ENCODE assay signal across 22 cellular contexts in genomic region chr11:66274219-66274618, GRCh38. TPM values are rescaled to one million over a fixed set of nuclear protein-coding genes. Genes with fewer than 3 reads are reported as not detected.
DNase-seq lines count a peak whose midpoint lies in the region; ATAC-seq, FAIRE-seq and TF ChIP-seq lines count a peak whose summit lies in the region.
"Had no signal": no experiment of that assay in that cellular context is flagged by ENCODE, and none has a peak within 500 bp of the region (broad histone marks: within the 10 kb centered on the region; RNA-seq: fewer than 3 reads in every experiment).

No MANE protein-coding gene starts in this region.

- intact Hi-C loops in natural killer cell (cut with micrococcal nuclease) (no loop called here), K562 (cut with micrococcal nuclease) (no loop called here)
- intact Hi-C loops in activated CD4-positive, alpha-beta T cell treated with anti-CD3 and anti-CD28 coated beads for 36 hours (cut with DNase I, micrococcal nuclease): no loop called here

- H3K27me3 Mint-ChIP-seq in natural killer cell (ENCODE audit: low read depth in 2 of 2) (no peaks in the 10 kb centered on the region), immature natural killer cell (ENCODE audit: low read depth in 3 of 3) (peaks cover 11 to 21% (median 11%) of the 10 kb centered on the region in 3 donors)
- peaks cover 0 to 2% of the 10 kb centered on the region in 2 donors for H3K27me3 Mint-ChIP-seq in natural killer cell treated with Interleukin-12 subunit alpha and Interleukin-12 subunit beta and Interleukin-15 and Interleukin-18, amount 100 ng/mL, for 72 hours
- H3K27me3 Mint-ChIP-seq in activated CD4-positive, alpha-beta T cell treated with anti-CD3 and anti-CD28 coated beads for 36 hours: no peaks in the 10 kb centered on the region

- no peak overlapping the region for H3K9ac ChIP-seq in K562 (ENCODE audit: insufficient read depth in 1 of 2, low read depth in 2 of 2, low read length in 2 of 2)

- no peak overlapping the region for H2AFZ ChIP-seq in K562 (ENCODE audit: low read depth, low read length)

- H3K4me3 Mint-ChIP-seq in natural killer cell: peak overlapping the region; percentile 69
- no peak overlapping the region for H3K4me3 Mint-ChIP-seq in natural killer cell treated with Interleukin-12 subunit alpha and Interleukin-12 subunit beta and Interleukin-15 and Interleukin-18, amount 100 ng/mL, for 72 hours
- H3K4me3 Mint-ChIP-seq in immature natural killer cell: peak overlapping the region in 4 of 5 donors; percentile 15 to 67 (median 49)
- H3K4me3 Mint-ChIP-seq in activated CD4-positive, alpha-beta T cell treated with anti-CD3 and anti-CD28 coated beads for 36 hours: no peak overlapping the region
- H3K4me3 Mint-ChIP-seq: CD8-positive, alpha-beta T cell; HFFc6 had no signal

- no peaks in the 10 kb centered on the region for H3K27me3 ChIP-seq in K562 (ENCODE audit: control insufficient read depth in 2 of 2, insufficient read depth in 2 of 2, low read length in 2 of 2)
- H3K27me3 ChIP-seq: BE2C had no signal

- ATAC-seq in natural killer cell (no peak), K562 (no peak)
- ATAC-seq in natural killer cell treated with Interleukin-12 subunit alpha and Interleukin-12 subunit beta and Interleukin-15 and Interleukin-18, amount 100 ng/mL, for 72 hours: no peak
- ATAC-seq in activated CD4-positive, alpha-beta T cell treated with anti-CD3 and anti-CD28 coated beads for 36 hours: no peak
- ATAC-seq: CD8-positive, alpha-beta T cell had no signal

- no peak overlapping the region for H3K4me2 ChIP-seq in K562 (ENCODE audit: insufficient read depth, low read length)

- H3K27ac ChIP-seq in K562 (ENCODE audit: extremely low read depth, low read depth, low read length): no peak overlapping the region
- H3K27ac ChIP-seq: C4-2B had no signal

- no peak for FAIRE-seq in K562 (lab: Jason Lieb, UNC)
- FAIRE-seq: A204.1, D721Med, GM12892, GM19239 had no signal

- CTCF ChIA-PET in K562 (lab: Yijun Ruan, JAX; ENCODE audit: low intra/inter-chr PET ratio): no interaction called here
- CTCF ChIA-PET in activated CD4-positive, alpha-beta T cell treated with anti-CD3 and anti-CD28 coated beads for 36 hours (lab: Charles Lee): no interaction called here

- TF ChIP-seq CTCF in natural killer cell (IDR thresholded peaks at IDR 0.05) (no peak), K562 (IDR thresholded peaks at IDR 0.05 in 2 of 3, conservative IDR thresholded peaks at IDR 0.05 in 1 of 3; ENCODE audit: insufficient read depth in 2 of 3, low read depth in 1 of 3, low read length in 3 of 3) (no peak)

- H3K4me1 Mint-ChIP-seq in natural killer cell: peaks cover 48 to 75% of the 10 kb centered on the region in 2 donors
- peaks cover 40 to 64% of the 10 kb centered on the region in 2 donors for H3K4me1 Mint-ChIP-seq in natural killer cell treated with Interleukin-12 subunit alpha and Interleukin-12 subunit beta and Interleukin-15 and Interleukin-18, amount 100 ng/mL, for 72 hours (ENCODE audit: low read depth in 2 of 2)
- peaks cover 66 to 75% of the 10 kb centered on the region in 2 donors for H3K4me1 Mint-ChIP-seq in immature natural killer cell
- H3K4me1 Mint-ChIP-seq in activated CD4-positive, alpha-beta T cell treated with anti-CD3 and anti-CD28 coated beads for 36 hours: peaks cover 23% of the 10 kb centered on the region

- H3K4me3 ChIP-seq in K562: no peak overlapping the region

- BruUV-seq in K562 (replicated peaks; lab: Mats Ljungman, UMichigan): no TSS peak

- POLR2A ChIA-PET in K562 (lab: Yijun Ruan, JAX): no interaction called here
- POLR2A ChIA-PET in activated CD4-positive, alpha-beta T cell treated with anti-CD3 and anti-CD28 coated beads for 36 hours (lab: Charles Lee): interaction anchor here (0.9 kb wide), 1 partner anchor 166 kb away, joined by 4 read pairs; no protein-coding TSS in a partner anchor

- peaks cover 6% of the 10 kb centered on the region; the same call in 1 of the 2 replicates for H4K20me1 ChIP-seq in K562 (replicated peaks; ENCODE audit: control insufficient read depth, insufficient read depth, low read length)

- peaks cover 5 to 22% of the 10 kb centered on the region in 2 experiments; a peak in 4 of 5 replicates for H3K4me1 ChIP-seq in K562 (replicated peaks in 1 of 2; ENCODE audit: control insufficient read depth in 2 of 2, insufficient read depth in 2 of 2, low read length in 2 of 2)

- in situ Hi-C loops in K562 (cut with MboI): no loop called here

- H3K27ac Mint-ChIP-seq in natural killer cell: no peak overlapping the region
- peak overlapping the region in 1 of 2 donors; percentile 5 for H3K27ac Mint-ChIP-seq in natural killer cell treated with Interleukin-12 subunit alpha and Interleukin-12 subunit beta and Interleukin-15 and Interleukin-18, amount 100 ng/mL, for 72 hours
- peak overlapping the region in 4 of 6 donors; percentile 9 to 54 (median 40) for H3K27ac Mint-ChIP-seq in immature natural killer cell
- no peak overlapping the region for H3K27ac Mint-ChIP-seq in activated CD4-positive, alpha-beta T cell treated with anti-CD3 and anti-CD28 coated beads for 36 hours
- H3K27ac Mint-ChIP-seq: CD8-positive, alpha-beta T cell; HFFc6 had no signal

- H3K36me3 ChIP-seq in K562 (ENCODE audit: control insufficient read depth, insufficient read depth, low read length): peaks cover 64% of the 10 kb centered on the region

- no peaks in the 10 kb centered on the region for H3K9me3 ChIP-seq in K562 (replicated peaks; ENCODE audit: control insufficient read depth, insufficient read depth, low read depth, low read length)
- H3K9me3 ChIP-seq: BE2C had no signal

- no peak for TF ChIP-seq RAD21 in K562 (CRISPR knock-in tag; conservative IDR thresholded peaks at IDR 0.05 in 1 of 2, IDR thresholded peaks at IDR 0.05 in 1 of 2)

- H3K9me1 ChIP-seq in K562 (ENCODE audit: control insufficient read depth, insufficient read depth, low read length): no peaks in the 10 kb centered on the region

- DNase-seq in natural killer cell (no peak), K562 (ENCODE audit: extremely low read depth in 1 of 4, low spot score in 3 of 4) (no peak), immature natural killer cell (no peak), HuH-7.5 (ENCODE audit: low spot score) (no peak), retina (no peak), DMS153 (lab: John Stamatoyannopoulos, UW) (no peak)
- DNase-seq in natural killer cell treated with Interleukin-12 subunit alpha and Interleukin-12 subunit beta and Interleukin-15 and Interleukin-18, amount 100 ng/mL, for 72 hours (ENCODE audit: low spot score): no peak
- DNase-seq in activated CD4-positive, alpha-beta T cell treated with anti-CD3 and anti-CD28 coated beads for 36 hours: no peak
- DNase-seq: BE2C; CD8-positive, alpha-beta T cell; COR-L47; DND-41; GDM1; HCEC 1CT; HFFc6 had no signal

- TF ChIP-seq POLR2A in K562 (conservative IDR thresholded peaks at IDR 0.05): no peak

- H3K9me3 Mint-ChIP-seq in natural killer cell: no peaks in the 10 kb centered on the region
- H3K9me3 Mint-ChIP-seq in natural killer cell treated with Interleukin-12 subunit alpha and Interleukin-12 subunit beta and Interleukin-15 and Interleukin-18, amount 100 ng/mL, for 72 hours: no peaks in the 10 kb centered on the region
- no peaks in the 10 kb centered on the region for H3K9me3 Mint-ChIP-seq in immature natural killer cell
- no peaks in the 10 kb centered on the region for H3K9me3 Mint-ChIP-seq in activated CD4-positive, alpha-beta T cell treated with anti-CD3 and anti-CD28 coated beads for 36 hours (ENCODE audit: low read depth)
- H3K9me3 Mint-ChIP-seq: CD8-positive, alpha-beta T cell; HFFc6 had no signal

- 17% methylated on average over 1 of the region's 1 CpG for WGBS in K562 (ENCODE audit: insufficient coverage, low coverage, missing lambda C conversion rate)

- H3K79me2 ChIP-seq in K562 (ENCODE audit: control insufficient read depth, insufficient read depth, low read length): peaks cover 21% of the 10 kb centered on the region

- TF ChIP-seq EP300 in K562 (IDR thresholded peaks at IDR 0.05; ENCODE audit: low read length): no peak

- H3K36me3 Mint-ChIP-seq in natural killer cell: peaks cover 14% of the 10 kb centered on the region
- H3K36me3 Mint-ChIP-seq in natural killer cell treated with Interleukin-12 subunit alpha and Interleukin-12 subunit beta and Interleukin-15 and Interleukin-18, amount 100 ng/mL, for 72 hours: peaks cover 21% of the 10 kb centered on the region
- peaks cover 25 to 46% (median 27%) of the 10 kb centered on the region in 3 donors for H3K36me3 Mint-ChIP-seq in immature natural killer cell
- peaks cover 37% of the 10 kb centered on the region for H3K36me3 Mint-ChIP-seq in activated CD4-positive, alpha-beta T cell treated with anti-CD3 and anti-CD28 coated beads for 36 hours (ENCODE audit: low read depth)

RNA-seq across cellular contexts. Expression of gene CNIH2, which starts 3.8 kb away (rescaled TPM):
- 1 to 10 TPM; 6.3 to 8.8 (median 7.1) TPM for total RNA-seq in natural killer cell
- total RNA-seq in natural killer cell treated with Interleukin-12 subunit alpha and Interleukin-12 subunit beta and Interleukin-15 and Interleukin-18, amount 100 ng/mL, for 72 hours: 1 to 10 TPM; 1.2 to 2.6 TPM
- total RNA-seq in K562 (2011; cell fraction: chromatin; rRNA removed; ENCODE audit: low replicate concordance): 0.92 and 2.0 TPM in 2 replicates
- 0.92 and 1.7 TPM in 2 replicates for total RNA-seq in K562 (2011; cell fraction: nucleolus; rRNA removed)
- total RNA-seq in K562 (2011; cell fraction: nucleoplasm; rRNA removed): 0.95 and 1.2 TPM in 2 replicates
- 0.61 TPM in 1 of 2 replicates, not detected in the other for total RNA-seq in K562 (2014; rRNA removed)
- total RNA-seq in K562 (2014; rRNA removed; fragmentation: Illumina TruSeq; extraction: Trizol): not detected in 2 replicates
- total RNA-seq in K562 (2015; rRNA removed; fragmentation: Illumina TruSeq; extraction: Trizol): 0.11 and 0.40 TPM in 2 replicates
- total RNA-seq in K562 (2021): 0.89 and 1.1 TPM in 2 replicates
- 0.26 and 0.30 TPM in 2 replicates for polyA plus RNA-seq in K562 (2011; rRNA removed)
- 0.52 and 0.69 TPM in 2 replicates for polyA plus RNA-seq in K562 (2011; cell fraction: cytosol; rRNA removed)
- 1.1 and 1.7 TPM in 2 replicates for polyA plus RNA-seq in K562 (2011; cell fraction: nucleus; rRNA removed)
- 0.52 and 0.57 TPM in 2 replicates for polyA plus RNA-seq in K562 (2012)
- polyA plus RNA-seq in K562 (2014; fragmentation: Illumina TruSeq; extraction: Trizol): 0.36 and 0.65 TPM in 2 replicates
- not detected for polyA plus RNA-seq in K562 (2014; fragmentation: Nextera tagmentation; extraction: Ambion mirVana)
- 0.27 and 0.55 TPM in 2 replicates for polyA plus RNA-seq in K562 (2014; rRNA removed)
- polyA minus RNA-seq in K562 (2011; rRNA and poly(A)+ RNA removed): not detected in 2 replicates
- not detected in 2 replicates for polyA minus RNA-seq in K562 (2011; cell fraction: cytosol; rRNA and poly(A)+ RNA removed)
- polyA minus RNA-seq in K562 (2011; cell fraction: nucleus; rRNA and poly(A)+ RNA removed): 0.13 TPM in 1 of 2 replicates, not detected in the other
- not detected for polyA plus RNA-seq in immature natural killer cell
- 1 to 10 TPM; 1.3 to 1.6 TPM for total RNA-seq in activated CD4-positive, alpha-beta T cell treated with anti-CD3 and anti-CD28 coated beads for 36 hours

RNA-seq across cellular contexts. Expression of gene RAB1B, which starts 5.8 kb away (rescaled TPM):
- total RNA-seq in natural killer cell (100 to 1,000 TPM; 116 to 144 (median 132) TPM), K562 (2014; rRNA removed) (102 and 135 TPM in 2 replicates), K562 (2014; rRNA removed; fragmentation: Illumina TruSeq; extraction: Trizol) (29.3 and 43.7 TPM in 2 replicates), K562 (2015; rRNA removed; fragmentation: Illumina TruSeq; extraction: Trizol) (83.8 and 85.1 TPM in 2 replicates), K562 (2021) (135 and 139 TPM in 2 replicates)
- total RNA-seq in natural killer cell treated with Interleukin-12 subunit alpha and Interleukin-12 subunit beta and Interleukin-15 and Interleukin-18, amount 100 ng/mL, for 72 hours: 100 to 1,000 TPM; 139 to 146 TPM
- 13.9 and 38.2 TPM in 2 replicates for total RNA-seq in K562 (2011; cell fraction: chromatin; rRNA removed; ENCODE audit: low replicate concordance)
- total RNA-seq in K562 (2011; cell fraction: nucleolus; rRNA removed): 41.5 and 42.0 TPM in 2 replicates
- 31.3 and 34.9 TPM in 2 replicates for total RNA-seq in K562 (2011; cell fraction: nucleoplasm; rRNA removed)
- polyA plus RNA-seq in K562 (2011; rRNA removed) (98.6 and 129 TPM in 2 replicates), K562 (2014; fragmentation: Illumina TruSeq; extraction: Trizol) (140 and 182 TPM in 2 replicates), K562 (2014; fragmentation: Nextera tagmentation; extraction: Ambion mirVana) (10 to 100 TPM in 1 of 2 experiments, 1 to 10 TPM in 1; 5.6 to 16.0 TPM), K562 (2014; rRNA removed) (135 and 146 TPM in 2 replicates), immature natural killer cell (10 to 100 TPM; 22.9 to 33.2 (median 25.8) TPM)
- polyA plus RNA-seq in K562 (2011; cell fraction: cytosol; rRNA removed): 213 and 403 TPM in 2 replicates
- 62.4 and 74.2 TPM in 2 replicates for polyA plus RNA-seq in K562 (2011; cell fraction: nucleus; rRNA removed)
- polyA plus RNA-seq in K562 (2012): 127 and 138 TPM in 2 replicates
- 57.1 and 92.7 TPM in 2 replicates for polyA minus RNA-seq in K562 (2011; rRNA and poly(A)+ RNA removed)
- polyA minus RNA-seq in K562 (2011; cell fraction: cytosol; rRNA and poly(A)+ RNA removed): 94.6 and 97.2 TPM in 2 replicates
- polyA minus RNA-seq in K562 (2011; cell fraction: nucleus; rRNA and poly(A)+ RNA removed): 10.4 and 16.3 TPM in 2 replicates
- total RNA-seq in activated CD4-positive, alpha-beta T cell treated with anti-CD3 and anti-CD28 coated beads for 36 hours: 100 to 1,000 TPM; 114 to 147 TPM

RNA-seq across cellular contexts. Expression of gene YIF1A, which starts 14.7 kb away (rescaled TPM):
- 10 to 100 TPM; 21.9 to 28.5 (median 23.6) TPM for total RNA-seq in natural killer cell
- total RNA-seq in natural killer cell treated with Interleukin-12 subunit alpha and Interleukin-12 subunit beta and Interleukin-15 and Interleukin-18, amount 100 ng/mL, for 72 hours: 10 to 100 TPM; 62.7 to 76.1 TPM
- 49.3 and 178 TPM in 2 replicates for total RNA-seq in K562 (2011; cell fraction: chromatin; rRNA removed; ENCODE audit: low replicate concordance)
- 331 and 338 TPM in 2 replicates for total RNA-seq in K562 (2011; cell fraction: nucleolus; rRNA removed)
- 162 and 163 TPM in 2 replicates for total RNA-seq in K562 (2011; cell fraction: nucleoplasm; rRNA removed)
- 121 and 158 TPM in 2 replicates for total RNA-seq in K562 (2014; rRNA removed)
- total RNA-seq in K562 (2014; rRNA removed; fragmentation: Illumina TruSeq; extraction: Trizol): 29.4 and 39.3 TPM in 2 replicates
- 44.8 and 51.6 TPM in 2 replicates for total RNA-seq in K562 (2015; rRNA removed; fragmentation: Illumina TruSeq; extraction: Trizol)
- total RNA-seq in K562 (2021): 108 and 120 TPM in 2 replicates
- 77.2 and 108 TPM in 2 replicates for polyA plus RNA-seq in K562 (2011; rRNA removed)
- 234 and 367 TPM in 2 replicates for polyA plus RNA-seq in K562 (2011; cell fraction: cytosol; rRNA removed)
- polyA plus RNA-seq in K562 (2011; cell fraction: nucleus; rRNA removed): 162 and 217 TPM in 2 replicates
- 106 and 144 TPM in 2 replicates for polyA plus RNA-seq in K562 (2012)
- 111 and 119 TPM in 2 replicates for polyA plus RNA-seq in K562 (2014; fragmentation: Illumina TruSeq; extraction: Trizol)
- 10 to 100 TPM in 1 of 2 experiments, 1 to 10 TPM in 1; 8.6 to 33.6 TPM for polyA plus RNA-seq in K562 (2014; fragmentation: Nextera tagmentation; extraction: Ambion mirVana)
- 83.6 and 96.7 TPM in 2 replicates for polyA plus RNA-seq in K562 (2014; rRNA removed)
- 84.7 and 117 TPM in 2 replicates for polyA minus RNA-seq in K562 (2011; rRNA and poly(A)+ RNA removed)
- 120 and 144 TPM in 2 replicates for polyA minus RNA-seq in K562 (2011; cell fraction: cytosol; rRNA and poly(A)+ RNA removed)
- 46.6 and 57.5 TPM in 2 replicates for polyA minus RNA-seq in K562 (2011; cell fraction: nucleus; rRNA and poly(A)+ RNA removed)
- 10 to 100 TPM; 55.7 to 85.2 (median 62.1) TPM for polyA plus RNA-seq in immature natural killer cell
- total RNA-seq in activated CD4-positive, alpha-beta T cell treated with anti-CD3 and anti-CD28 coated beads for 36 hours: 10 to 100 TPM; 47.5 to 49.8 TPM

RNA-seq across cellular contexts. Expression of gene KLC2, which starts 16.7 kb away (rescaled TPM):
- total RNA-seq in natural killer cell (10 to 100 TPM; 22.9 to 32.0 (median 27.6) TPM), K562 (2014; rRNA removed) (9.3 and 10.2 TPM in 2 replicates), K562 (2014; rRNA removed; fragmentation: Illumina TruSeq; extraction: Trizol) (2.5 and 4.1 TPM in 2 replicates), K562 (2015; rRNA removed; fragmentation: Illumina TruSeq; extraction: Trizol) (8.8 and 10.4 TPM in 2 replicates), K562 (2021) (28.6 and 29.2 TPM in 2 replicates)
- 10 to 100 TPM; 38.0 to 77.2 TPM for total RNA-seq in natural killer cell treated with Interleukin-12 subunit alpha and Interleukin-12 subunit beta and Interleukin-15 and Interleukin-18, amount 100 ng/mL, for 72 hours
- total RNA-seq in K562 (2011; cell fraction: chromatin; rRNA removed; ENCODE audit: low replicate concordance): 40.5 and 97.2 TPM in 2 replicates
- 43.6 and 44.5 TPM in 2 replicates for total RNA-seq in K562 (2011; cell fraction: nucleolus; rRNA removed)
- total RNA-seq in K562 (2011; cell fraction: nucleoplasm; rRNA removed): 39.9 and 51.1 TPM in 2 replicates
- polyA plus RNA-seq in K562 (2011; rRNA removed) (8.5 and 12.5 TPM in 2 replicates), K562 (2014; fragmentation: Illumina TruSeq; extraction: Trizol) (14.6 and 18.0 TPM in 2 replicates), K562 (2014; fragmentation: Nextera tagmentation; extraction: Ambion mirVana) (under 1 TPM in 1 of 2 experiments, not detected in 1; 0.08 TPM), K562 (2014; rRNA removed) (20.5 and 23.3 TPM in 2 replicates), immature natural killer cell (1 to 10 TPM; 1.6 to 7.1 (median 3.9) TPM)
- polyA plus RNA-seq in K562 (2011; cell fraction: cytosol; rRNA removed): 7.7 and 14.0 TPM in 2 replicates
- polyA plus RNA-seq in K562 (2011; cell fraction: nucleus; rRNA removed): 40.5 and 65.1 TPM in 2 replicates
- polyA plus RNA-seq in K562 (2012): 18.1 and 26.7 TPM in 2 replicates
- 9.1 and 11.0 TPM in 2 replicates for polyA minus RNA-seq in K562 (2011; rRNA and poly(A)+ RNA removed)
- polyA minus RNA-seq in K562 (2011; cell fraction: cytosol; rRNA and poly(A)+ RNA removed): 9.9 and 10.3 TPM in 2 replicates
- 14.5 and 19.0 TPM in 2 replicates for polyA minus RNA-seq in K562 (2011; cell fraction: nucleus; rRNA and poly(A)+ RNA removed)
- 10 to 100 TPM; 28.2 to 29.4 TPM for total RNA-seq in activated CD4-positive, alpha-beta T cell treated with anti-CD3 and anti-CD28 coated beads for 36 hours

RNA-seq across cellular contexts. Expression of gene TMEM151A, which starts 17.5 kb away (rescaled TPM):
- total RNA-seq in natural killer cell (not detected), K562 (2014; rRNA removed) (not detected in 2 replicates), K562 (2014; rRNA removed; fragmentation: Illumina TruSeq; extraction: Trizol) (not detected in 2 replicates), K562 (2015; rRNA removed; fragmentation: Illumina TruSeq; extraction: Trizol) (not detected in 2 replicates), K562 (2021) (not detected in 2 replicates)
- not detected for total RNA-seq in natural killer cell treated with Interleukin-12 subunit alpha and Interleukin-12 subunit beta and Interleukin-15 and Interleukin-18, amount 100 ng/mL, for 72 hours
- total RNA-seq in K562 (2011; cell fraction: chromatin; rRNA removed; ENCODE audit: low replicate concordance): not detected in 2 replicates
- not detected in 2 replicates for total RNA-seq in K562 (2011; cell fraction: nucleolus; rRNA removed)
- not detected in 2 replicates for total RNA-seq in K562 (2011; cell fraction: nucleoplasm; rRNA removed)
- polyA plus RNA-seq in K562 (2011; rRNA removed) (not detected in 2 replicates), K562 (2014; fragmentation: Illumina TruSeq; extraction: Trizol) (not detected in 2 replicates), K562 (2014; fragmentation: Nextera tagmentation; extraction: Ambion mirVana) (not detected), K562 (2014; rRNA removed) (not detected in 2 replicates), immature natural killer cell (not detected)
- polyA plus RNA-seq in K562 (2011; cell fraction: cytosol; rRNA removed): 0.01 TPM in 1 of 2 replicates, not detected in the other
- not detected in 2 replicates for polyA plus RNA-seq in K562 (2011; cell fraction: nucleus; rRNA removed)
- polyA plus RNA-seq in K562 (2012): not detected in 2 replicates
- not detected in 2 replicates for polyA minus RNA-seq in K562 (2011; rRNA and poly(A)+ RNA removed)
- not detected in 2 replicates for polyA minus RNA-seq in K562 (2011; cell fraction: cytosol; rRNA and poly(A)+ RNA removed)
- polyA minus RNA-seq in K562 (2011; cell fraction: nucleus; rRNA and poly(A)+ RNA removed): 0.13 TPM in 1 of 2 replicates, not detected in the other
- total RNA-seq in activated CD4-positive, alpha-beta T cell treated with anti-CD3 and anti-CD28 coated beads for 36 hours: not detected
- total RNA-seq: HT1080 had no signal
- polyA plus RNA-seq: AG04450 had no signal

Comparison
In these comparisons a context has a peak if more than half of its experiments do, and no peak if none do; other contexts are left out.
1. H3K4me3 Mint-ChIP-seq: peak in natural killer cell (single experiment) and immature natural killer cell (4 of 5); none in natural killer cell treated with Interleukin-12 subunit alpha and Interleukin-12 subunit beta and Interleukin-15 and Interleukin-18, amount 100 ng/mL, for 72 hours (single experiment) and activated CD4-positive, alpha-beta T cell treated with anti-CD3 and anti-CD28 coated beads for 36 hours (single experiment).
2. H3K27ac Mint-ChIP-seq: peak in immature natural killer cell (4 of 6); none in natural killer cell (0 of 2) and activated CD4-positive, alpha-beta T cell treated with anti-CD3 and anti-CD28 coated beads for 36 hours (single experiment).